11 cellular contexts compared by ENCODE assay signal in genomic region chr1:245986404-245987221, GRCh38.
DNase-seq lines count a peak whose midpoint lies in the region; ATAC-seq and TF ChIP-seq lines count a peak whose summit lies in the region.
"Had no signal": no experiment of that assay in that cellular context is flagged by ENCODE, and none has a peak within 500 bp of the region (broad histone marks: within the 10 kb centered on the region; RNA-seq: fewer than 3 reads in every experiment).

No MANE protein-coding gene starts in this region.

- peak overlapping the region; percentile 54 to 76 for H3K4ac ChIP-seq in mesenchymal stem cell (ENCODE audit: low read depth in 1 of 2, low read length in 2 of 2)

- no peaks in the 10 kb centered on the region for H3K9me3 ChIP-seq in mesenchymal stem cell (ENCODE audit: control insufficient read depth, low read length)
- no peaks in the 10 kb centered on the region for H3K9me3 ChIP-seq in tibial artery

- H2AFZ ChIP-seq in mesenchymal stem cell (ENCODE audit: low read depth, low read length): no peak overlapping the region

- no peak overlapping the region for H2AK5ac ChIP-seq in mesenchymal stem cell (ENCODE audit: low read length, severe bottlenecking)

- H3K14ac ChIP-seq in mesenchymal stem cell (ENCODE audit: low read length in 2 of 2): no peak overlapping the region

- H3K4me3 ChIP-seq in AG10803 (ENCODE audit: low read length) (no peak overlapping the region), brain microvascular endothelial cell (ENCODE audit: low read depth, low read length) (peak overlapping the region; percentile 16), mesenchymal stem cell (ENCODE audit: insufficient read depth in 1 of 2, low read depth in 1 of 2, low read length in 2 of 2) (no peak overlapping the region), tibial artery (no peak overlapping the region)

- H4K8ac ChIP-seq in mesenchymal stem cell (ENCODE audit: low read length): no peak overlapping the region

- no peak overlapping the region for H3K23ac ChIP-seq in mesenchymal stem cell (ENCODE audit: low read length in 2 of 2)

- H2BK12ac ChIP-seq in mesenchymal stem cell (ENCODE audit: low read length in 2 of 2): peak overlapping the region; percentile 82 to 96

- H3K27ac ChIP-seq in brain microvascular endothelial cell (peak overlapping the region; percentile 71), mesenchymal stem cell (ENCODE audit: low read length, poor library complexity, severe bottlenecking) (peak overlapping the region; percentile 95), tibial artery (no peak overlapping the region)

- H3K4me2 ChIP-seq in mesenchymal stem cell (ENCODE audit: low read length, poor library complexity, severe bottlenecking): peak overlapping the region; percentile 87

- H3K27me3 ChIP-seq in brain microvascular endothelial cell (replicated peaks) (no peaks in the 10 kb centered on the region), mesenchymal stem cell (ENCODE audit: control insufficient read depth in 1 of 2, insufficient read depth in 1 of 2, low read length in 2 of 2) (no peaks in the 10 kb centered on the region), tibial artery (no peaks in the 10 kb centered on the region)

- intact Hi-C loops in tibial artery (cut with DNase I; ENCODE audit: low total_unique reads): no loop called here

- DNase-seq in AG10803 (ENCODE audit: low read depth) (peak; percentile 87), NCI-H1694 (lab: John Stamatoyannopoulos, UW) (peak; percentile 28), brain microvascular endothelial cell (peak; percentile 86), mesenchymal stem cell (peak; percentile 84), tibial artery (no peak), hippocampal formation (lab: John Stamatoyannopoulos, UW) (no peak), NCI-H2227 treated with DMSO at 0.1 percent for 48 hours (lab: John Stamatoyannopoulos, UW) (no peak)
- DNase-seq: activated naive CD8-positive, alpha-beta T cell treated with anti-CD3 and anti-CD28 coated beads, Interleukin-2, amount 50 U/mL, for 24 hours; NCI-H748 treated with DMSO at 0.1 percent for 48 hours; occipital lobe had no signal

- H3K79me1 ChIP-seq in mesenchymal stem cell (replicated peaks; ENCODE audit: low read length, poor library complexity, severe bottlenecking): peaks cover 8% of the 10 kb centered on the region

- H3K36me3 ChIP-seq in brain microvascular endothelial cell (replicated peaks): no peaks in the 10 kb centered on the region
- no peaks in the 10 kb centered on the region for H3K36me3 ChIP-seq in mesenchymal stem cell (ENCODE audit: control insufficient read depth in 1 of 2, insufficient read depth in 2 of 2, low read depth in 1 of 2, low read length in 2 of 2)
- no peaks in the 10 kb centered on the region for H3K36me3 ChIP-seq in tibial artery

- in situ Hi-C loops in brain microvascular endothelial cell (cut with HindIII; ENCODE audit: low pct_ligation_motif_present, low sequenced_read_pairs): no loop called here

- H3K18ac ChIP-seq in mesenchymal stem cell (ENCODE audit: low read depth in 1 of 2, low read length in 2 of 2): peak overlapping the region; percentile 44 to 84

- H2BK120ac ChIP-seq in mesenchymal stem cell (ENCODE audit: low read depth, low read length): no peak overlapping the region

- no peak overlapping the region for H2BK15ac ChIP-seq in mesenchymal stem cell (ENCODE audit: low read depth, poor library complexity, severe bottlenecking)

- no peak for ATAC-seq in HG03175 (IDR thresholded peaks at IDR 0.05; ENCODE audit: unreplicated experiment)
- ATAC-seq: activated naive CD8-positive, alpha-beta T cell treated with anti-CD3 and anti-CD28 coated beads, Interleukin-2, amount 50 U/mL, for 24 hours had no signal

- peak overlapping the region; percentile 88 for H4K91ac ChIP-seq in mesenchymal stem cell (ENCODE audit: low read length)

- no peak overlapping the region for H3K9ac ChIP-seq in mesenchymal stem cell (ENCODE audit: low read length)

- H2BK5ac ChIP-seq in mesenchymal stem cell (ENCODE audit: low read depth, low read length, poor library complexity, severe bottlenecking): peak overlapping the region; percentile 75

- TF ChIP-seq CTCF in AG10803 (conservative IDR thresholded peaks at IDR 0.05; ENCODE audit: low read length) (no peak; the same call in 1 of the 2 replicates), brain microvascular endothelial cell (IDR thresholded peaks at IDR 0.05; ENCODE audit: low read depth, low read length, missing control alignments) (peak; percentile 11), tibial artery (IDR thresholded peaks at IDR 0.05) (no peak)

- 6% methylated on average over 11 of the region's 12 CpGs for WGBS in mesenchymal stem cell

- H3K4me1 ChIP-seq in mesenchymal stem cell (ENCODE audit: control insufficient read depth, insufficient read depth, low read depth, low read length): peaks cover 6% of the 10 kb centered on the region
- H3K4me1 ChIP-seq in tibial artery: peaks cover 0 to 4% (median 0%) of the 10 kb centered on the region in 4 donors

Comparison
In these comparisons a context has a peak if more than half of its experiments do, and no peak if none do; other contexts are left out.
1. DNase-seq: peak in AG10803 (single experiment), NCI-H1694 (single experiment), brain microvascular endothelial cell (single experiment) and mesenchymal stem cell (single experiment); none in tibial artery (0 of 2), hippocampal formation (0 of 2) and NCI-H2227 treated with DMSO at 0.1 percent for 48 hours (single experiment).
2. H3K27ac ChIP-seq: peak in brain microvascular endothelial cell (single experiment) and mesenchymal stem cell (single experiment); none in tibial artery (0 of 2).